ENCODE assay signal across 20 cellular contexts in genomic region chrX:20215565-20215964, GRCh38. TPM values are rescaled to one million over a fixed set of nuclear protein-coding genes. Genes with fewer than 3 reads are reported as not detected.
DNase-seq lines count a peak whose midpoint lies in the region; ATAC-seq, FAIRE-seq and TF ChIP-seq lines count a peak whose summit lies in the region.
"Had no signal": no experiment of that assay in that cellular context is flagged by ENCODE, and none has a peak within 500 bp of the region (broad histone marks: within the 10 kb centered on the region; RNA-seq: fewer than 3 reads in every experiment).

No MANE protein-coding gene starts in this region.

- no peak overlapping the region for H2AFZ ChIP-seq in HepG2 (ENCODE audit: low read length)

- H3K27me3 Mint-ChIP-seq in type B pancreatic cell = no peaks in the 10 kb centered on the region
- no peaks in the 10 kb centered on the region for H3K27me3 Mint-ChIP-seq in stimulated activated naive CD8-positive, alpha-beta T cell treated with anti-CD3 and anti-CD28 coated beads, Interleukin-15, amount 100 ng/mL, for 72 hours

- H3K9me3 Mint-ChIP-seq in type B pancreatic cell = peaks cover 5% of the 10 kb centered on the region
- H3K9me3 Mint-ChIP-seq in stimulated activated naive CD8-positive, alpha-beta T cell treated with anti-CD3 and anti-CD28 coated beads, Interleukin-15, amount 100 ng/mL, for 72 hours = no peaks in the 10 kb centered on the region
- H3K9me3 Mint-ChIP-seq: CD14-positive monocyte; CD8-positive, alpha-beta T cell had no signal

- H3K9ac ChIP-seq in HepG2 (ENCODE audit: insufficient read depth, low read depth, low read length) = no peak overlapping the region

- no peak overlapping the region for H3K4me3 Mint-ChIP-seq in type B pancreatic cell
- H3K4me3 Mint-ChIP-seq in stimulated activated naive CD8-positive, alpha-beta T cell treated with anti-CD3 and anti-CD28 coated beads, Interleukin-15, amount 100 ng/mL, for 72 hours = no peak overlapping the region
- H3K4me3 Mint-ChIP-seq: CD14-positive monocyte; CD8-positive, alpha-beta T cell had no signal

- POLR2A ChIA-PET in HepG2 (lab: Yijun Ruan, JAX) = no interaction called here

- H3K4me3 ChIP-seq in left ventricle myocardium inferior = peak overlapping the region; percentile 57
- H3K4me3 ChIP-seq in right atrium auricular region = no peak overlapping the region
- H3K4me3 ChIP-seq in HepG2 (replicated peaks in 1 of 3; ENCODE audit: insufficient read depth in 1 of 3, low read depth in 2 of 3, low read length in 3 of 3) = no peak overlapping the region
- H3K4me3 ChIP-seq: HAP-1, K562 had no signal

- peaks cover 42% of the 10 kb centered on the region for H4K20me1 ChIP-seq in HepG2 (ENCODE audit: insufficient read depth, low read length)

- no peak for TF ChIP-seq CTCF in left ventricle myocardium inferior (IDR thresholded peaks at IDR 0.05; ENCODE audit: borderline replicate concordance)
- TF ChIP-seq CTCF in right atrium auricular region (IDR thresholded peaks at IDR 0.05) = no peak
- no peak for TF ChIP-seq CTCF in HepG2 (CRISPR knock-in tag; IDR thresholded peaks at IDR 0.05)
- TF ChIP-seq CTCF in type B pancreatic cell (conservative IDR thresholded peaks at IDR 0.05) = no peak

- CTCF ChIA-PET in HepG2 (lab: Yijun Ruan, JAX; ENCODE audit: low intra/inter-chr PET ratio, low total read pairs) = no interaction called here

- H3K36me3 ChIP-seq in left ventricle myocardium inferior = no peaks in the 10 kb centered on the region
- H3K36me3 ChIP-seq in right atrium auricular region = no peaks in the 10 kb centered on the region
- H3K36me3 ChIP-seq in HepG2 (replicated peaks in 1 of 2; ENCODE audit: control insufficient read depth in 1 of 2, insufficient read depth in 2 of 2, low read length in 2 of 2) = 0 out of 5 replicates have a peak, but pooled peaks cover 0 to 7% of the 10 kb centered on the region in 2 experiments
- H3K36me3 ChIP-seq: HAP-1 had no signal

- peaks cover 47% of the 10 kb centered on the region for H3K4me1 ChIP-seq in left ventricle myocardium inferior
- H3K4me1 ChIP-seq in right atrium auricular region = peaks cover 0 to 5% of the 10 kb centered on the region in 2 donors
- peaks cover 96% of the 10 kb centered on the region for H3K4me1 ChIP-seq in HepG2 (ENCODE audit: insufficient read depth, low read length)
- H3K4me1 ChIP-seq: HAP-1 had no signal

- TF ChIP-seq EP300 in HepG2 (IDR thresholded peaks at IDR 0.05; ENCODE audit: low read depth in 2 of 2, low read length in 2 of 2) (no peak), HepG2 (CRISPR knock-in tag; IDR thresholded peaks at IDR 0.05; ENCODE audit: borderline replicate concordance) (no peak)

- ATAC-seq in HepG2 (no peak), HG02678 (IDR thresholded peaks at IDR 0.05; ENCODE audit: unreplicated experiment) (no peak)
- no peak for ATAC-seq in stimulated activated naive CD8-positive, alpha-beta T cell treated with anti-CD3 and anti-CD28 coated beads, Interleukin-15, amount 100 ng/mL, for 72 hours
- ATAC-seq: CD8-positive, alpha-beta T cell; K562 had no signal

- no peak overlapping the region for H3K27ac Mint-ChIP-seq in type B pancreatic cell
- H3K27ac Mint-ChIP-seq in stimulated activated naive CD8-positive, alpha-beta T cell treated with anti-CD3 and anti-CD28 coated beads, Interleukin-15, amount 100 ng/mL, for 72 hours = no peak overlapping the region
- H3K27ac Mint-ChIP-seq: CD8-positive, alpha-beta T cell had no signal

- DNase-seq in DMS 273 (lab: John Stamatoyannopoulos, UW; ENCODE audit: unreplicated experiment) (peak; percentile 38), DMS 273 treated with DMSO at 0.1 percent for 48 hours (lab: John Stamatoyannopoulos, UW) (no peak), left ventricle myocardium inferior (no peak), right atrium auricular region (ENCODE audit: low spot score) (no peak), HepG2 (ENCODE audit: low spot score) (no peak), type B pancreatic cell (ENCODE audit: extremely low spot score, unreplicated experiment) (no peak)
- no peak for DNase-seq in stimulated activated naive CD8-positive, alpha-beta T cell treated with anti-CD3 and anti-CD28 coated beads, Interleukin-15, amount 100 ng/mL, for 72 hours
- DNase-seq: CD8-positive, alpha-beta T cell; COR-L47; DMS53; GF-D8; GOT3 had no signal

- H3K27ac ChIP-seq in left ventricle myocardium inferior (replicated peaks) (peak overlapping the region; percentile 76), right atrium auricular region (no peak overlapping the region), HepG2 (ENCODE audit: extremely low read length, insufficient read depth, low read length) (peak overlapping the region; percentile 26)
- H3K27ac ChIP-seq: 22Rv1, HL-60 had no signal

- BruUV-seq in HepG2 (replicated peaks; lab: Mats Ljungman, UMichigan) = no TSS peak

- H3K4me2 ChIP-seq in HepG2 (ENCODE audit: low read depth, low read length) = no peak overlapping the region

- TF ChIP-seq RAD21 in HepG2 (CRISPR knock-in tag; IDR thresholded peaks at IDR 0.05) = no peak

- H3K36me3 Mint-ChIP-seq in type B pancreatic cell = peaks cover 4% of the 10 kb centered on the region

- in situ Hi-C loops in HepG2 (cut with HindIII; ENCODE audit: extremely low pct_ligation_motif_present, low pct_unique_long_range_greater_than_20kb) = no loop called here

- H3K79me2 ChIP-seq in HepG2 (ENCODE audit: insufficient read depth, low read length) = peaks cover 86% of the 10 kb centered on the region

- H3K4me1 Mint-ChIP-seq in type B pancreatic cell (ENCODE audit: unreplicated experiment) = peaks cover 3% of the 10 kb centered on the region
- H3K4me1 Mint-ChIP-seq in stimulated activated naive CD8-positive, alpha-beta T cell treated with anti-CD3 and anti-CD28 coated beads, Interleukin-15, amount 100 ng/mL, for 72 hours = peaks cover 54% of the 10 kb centered on the region

- H3K9me3 ChIP-seq in left ventricle myocardium inferior (replicated peaks) (no peaks in the 10 kb centered on the region), right atrium auricular region (no peaks in the 10 kb centered on the region), HepG2 (ENCODE audit: low read length) (no peaks in the 10 kb centered on the region)
- H3K9me3 ChIP-seq: HAP-1 had no signal

- FAIRE-seq in HepG2 (lab: Jason Lieb, UNC) = no peak
- FAIRE-seq: D721Med, GM18507, K562 had no signal

- intact Hi-C loops in left ventricle myocardium inferior (cut with micrococcal nuclease) (loop anchor here (10.0 kb wide), 1 partner anchor 49 kb away; the partner anchor contains the start of gene RPS6KA3), HepG2 (cut with micrococcal nuclease; ENCODE audit: unreplicated experiment) (no loop called here)

- no peak for TF ChIP-seq POLR2A in HepG2 (IDR thresholded peaks at IDR 0.05; ENCODE audit: insufficient read depth in 1 of 2, low read depth in 2 of 2, low read length in 2 of 2)

- no peaks in the 10 kb centered on the region for H3K27me3 ChIP-seq in left ventricle myocardium inferior (ENCODE audit: low read depth)
- H3K27me3 ChIP-seq in right atrium auricular region = no peaks in the 10 kb centered on the region
- H3K27me3 ChIP-seq in HepG2 (ENCODE audit: control insufficient read depth in 1 of 2, insufficient read depth in 2 of 2, low read length in 2 of 2) = no peaks in the 10 kb centered on the region

TF ChIP-seq in HepG2, 621 proteins besides CTCF, POLR2A, EP300 and RAD21:
- TF ChIP-seq AGO2 (optimal IDR thresholded peaks at IDR 0.05; ENCODE audit: low read depth, low read length) (peak; percentile 7), CSRNP1 (CRISPR knock-in tag; IDR thresholded peaks at IDR 0.05) (no peak), NR1H2 (CRISPR knock-in tag; IDR thresholded peaks at IDR 0.05; ENCODE audit: borderline replicate concordance, low read depth) (no peak)

RNA-seq across cellular contexts. Expression of gene RPS6KA3, which starts 51.1 kb away (rescaled TPM):
- total RNA-seq in left ventricle myocardium inferior (33.6 TPM), right atrium auricular region (10 to 100 TPM; 25.4 to 30.5 TPM), HepG2 (2016; rRNA removed; fragmentation: Illumina TruSeq; extraction: Trizol) (357 and 581 TPM in 2 replicates), type B pancreatic cell (ENCODE audit: low replicate concordance) (57.4 and 60.4 TPM in 2 replicates)
- total RNA-seq in HepG2 (2016; cell fraction: cytosol; rRNA removed; fragmentation: Illumina TruSeq; extraction: Trizol; ENCODE audit: low read depth) = 39.1 and 45.2 TPM in 2 replicates
- 349 and 590 TPM in 2 replicates for total RNA-seq in HepG2 (2016; cell fraction: insoluble cytoplasmic fraction; rRNA removed; fragmentation: Illumina TruSeq; extraction: Trizol)
- total RNA-seq in HepG2 (2016; cell fraction: membrane; rRNA removed; fragmentation: Illumina TruSeq; extraction: Trizol) = 147 and 153 TPM in 2 replicates
- total RNA-seq in HepG2 (2016; cell fraction: nucleus; rRNA removed; fragmentation: Illumina TruSeq; extraction: Trizol) = 192 and 216 TPM in 2 replicates
- polyA plus RNA-seq in HepG2 (2011; rRNA removed) = 227 and 314 TPM in 2 replicates
- 147 and 185 TPM in 2 replicates for polyA plus RNA-seq in HepG2 (2011; cell fraction: cytosol; rRNA removed)
- polyA plus RNA-seq in HepG2 (2011; cell fraction: nucleus; rRNA removed) = 92.7 and 110 TPM in 2 replicates
- 161 and 256 TPM in 2 replicates for polyA plus RNA-seq in HepG2 (2012)
- polyA plus RNA-seq in HepG2 (2016; cell fraction: cytosol; fragmentation: Illumina TruSeq; extraction: Trizol; ENCODE audit: low read depth) = 11.1 and 12.4 TPM in 2 replicates
- 353 and 377 TPM in 2 replicates for polyA plus RNA-seq in HepG2 (2016; cell fraction: insoluble cytoplasmic fraction; fragmentation: Illumina TruSeq; extraction: Trizol; ENCODE audit: low read depth)
- 48.9 and 49.3 TPM in 2 replicates for polyA plus RNA-seq in HepG2 (2016; cell fraction: membrane; fragmentation: Illumina TruSeq; extraction: Trizol; ENCODE audit: low read depth)
- polyA plus RNA-seq in HepG2 (2016; cell fraction: nucleus; fragmentation: Illumina TruSeq; extraction: Trizol; ENCODE audit: insufficient read depth, low read depth) = 170 and 191 TPM in 2 replicates
- 81.9 and 319 TPM in 2 replicates for polyA minus RNA-seq in HepG2 (2011; rRNA and poly(A)+ RNA removed; ENCODE audit: low replicate concordance)
- polyA minus RNA-seq in HepG2 (2011; cell fraction: cytosol; rRNA and poly(A)+ RNA removed) = 374 and 443 TPM in 2 replicates
- polyA minus RNA-seq in HepG2 (2011; cell fraction: nucleus; rRNA and poly(A)+ RNA removed) = 200 and 259 TPM in 2 replicates

Comparison
In these comparisons a context has a peak if more than half of its experiments do, and no peak if none do; other contexts are left out.
1. H3K27ac ChIP-seq: peak in left ventricle myocardium inferior (single experiment) and HepG2 (single experiment); none in right atrium auricular region (0 of 2).